8 cellular contexts compared by ENCODE assay signal in the genomic region with DNA sequence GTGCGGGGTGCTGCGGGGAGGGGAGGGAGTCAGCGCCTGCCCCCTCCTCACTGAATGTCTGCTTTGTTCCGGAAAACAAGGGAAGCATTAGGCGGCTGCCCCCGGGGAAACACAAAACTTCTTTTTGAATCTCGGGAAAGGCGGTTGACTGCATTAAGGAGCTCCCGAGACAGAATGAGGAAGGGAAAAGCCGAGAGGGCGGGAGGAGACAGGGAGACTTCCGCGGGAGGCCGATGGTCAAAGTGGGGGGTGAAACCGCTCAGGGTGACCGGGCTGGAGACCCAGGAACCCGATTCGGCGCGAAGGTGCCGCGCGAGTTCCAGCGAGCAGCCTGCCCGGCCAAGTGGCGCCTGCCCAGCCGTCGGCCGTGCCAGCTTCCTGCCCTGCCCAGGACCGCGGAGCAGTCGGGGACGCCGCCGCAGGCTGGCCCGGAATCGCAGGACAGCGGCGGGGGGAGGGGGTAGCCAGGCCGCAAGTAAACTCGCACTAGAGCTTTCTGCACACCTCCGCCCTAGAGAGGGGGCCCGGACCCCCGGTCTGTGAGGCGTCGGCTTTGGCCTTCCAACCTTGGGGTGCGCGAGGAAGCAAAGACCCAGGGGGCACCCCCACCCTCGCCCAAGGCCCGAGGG. TPM values are rescaled to one million over a fixed set of nuclear protein-coding genes. Genes with fewer than 3 reads are reported as not detected.
A peak's percentile ranks its signal among the peaks of the same experiment; 100 is the strongest.
DNase-seq lines count a peak whose midpoint lies in the region; ATAC-seq and TF ChIP-seq lines count a peak whose summit lies in the region.

No MANE protein-coding gene starts in this region.

- peaks cover 0 to 8% of the 10 kb centered on the region in 2 donors for H3K4me1 ChIP-seq in muscle layer of duodenum (ENCODE audit: control insufficient read depth in 1 of 2, insufficient read depth in 2 of 2, low read length in 2 of 2)
- no peaks in the 10 kb centered on the region for H3K4me1 ChIP-seq in aorta (ENCODE audit: control insufficient read depth in 1 of 2, insufficient read depth in 2 of 2, low read length in 2 of 2)

- CTCF ChIA-PET in activated naive CD4-positive, alpha-beta T cell treated with anti-CD3 and anti-CD28 coated beads, Interleukin-2, amount 10 ng/mL, durations not matched to agents 7 days and 5 days (lab: Charles Lee) = interaction anchor here (1.3 to 1.9 kb wide), 2 partner anchors 15 to 18 kb away, joined by 3 to 4 read pairs; no protein-coding TSS in a partner anchor
- CTCF ChIA-PET in RWPE1 (lab: Yijun Ruan, JAX) = interaction anchor here (0.6 to 1.5 kb wide), 2 partner anchors 13 to 170 kb away, joined by 3 read pairs; no protein-coding TSS in a partner anchor

- 0 to 5% methylated on average over 35 to 50 of the region's 50 CpGs for WGBS in aorta, 2 donors

- H3K36me3 ChIP-seq in muscle layer of duodenum (ENCODE audit: control insufficient read depth in 1 of 2, insufficient read depth in 2 of 2, low read length in 2 of 2) (no peaks in the 10 kb centered on the region), aorta (ENCODE audit: control insufficient read depth in 1 of 2, insufficient read depth in 2 of 2, low read length in 1 of 2) (no peaks in the 10 kb centered on the region)

- H3K27ac Mint-ChIP-seq in activated naive CD4-positive, alpha-beta T cell treated with anti-CD3 and anti-CD28 coated beads, Interleukin-2, amount 10 ng/mL, durations not matched to agents 7 days and 5 days = no peak overlapping the region

- no peaks in the 10 kb centered on the region for H3K9me3 Mint-ChIP-seq in activated naive CD4-positive, alpha-beta T cell treated with anti-CD3 and anti-CD28 coated beads, Interleukin-2, amount 10 ng/mL, durations not matched to agents 7 days and 5 days

- H3K4me3 Mint-ChIP-seq in activated naive CD4-positive, alpha-beta T cell treated with anti-CD3 and anti-CD28 coated beads, Interleukin-2, amount 10 ng/mL, durations not matched to agents 7 days and 5 days = peak overlapping the region; percentile 75

- no peaks in the 10 kb centered on the region for H3K36me3 Mint-ChIP-seq in activated naive CD4-positive, alpha-beta T cell treated with anti-CD3 and anti-CD28 coated beads, Interleukin-2, amount 10 ng/mL, durations not matched to agents 7 days and 5 days

- POLR2A ChIA-PET in RWPE1 (lab: Yijun Ruan, JAX; ENCODE audit: low non-redundant PET) = interaction anchor here (0.6 kb wide), 1 partner anchor 110 kb away, joined by 3 read pairs; no protein-coding TSS in a partner anchor

- intact Hi-C loops in aorta (cut with DNase I) = loop anchor here (5.0 to 10.0 kb wide), 5 partner anchors 46 to 426 kb away; no protein-coding TSS in a partner anchor

- no peaks in the 10 kb centered on the region for H3K27me3 ChIP-seq in muscle layer of duodenum (ENCODE audit: low read depth, low read length)
- no peaks in the 10 kb centered on the region for H3K27me3 ChIP-seq in aorta (ENCODE audit: control insufficient read depth in 1 of 2, insufficient read depth in 2 of 2, low read length in 1 of 2)

- peaks cover 25% of the 10 kb centered on the region for H3K4me1 Mint-ChIP-seq in activated naive CD4-positive, alpha-beta T cell treated with anti-CD3 and anti-CD28 coated beads, Interleukin-2, amount 10 ng/mL, durations not matched to agents 7 days and 5 days

- no peak for TF ChIP-seq CTCF in RWPE1 (conservative IDR thresholded peaks at IDR 0.05; ENCODE audit: low read depth)
- no peak for TF ChIP-seq CTCF in epithelial cell of esophagus (IDR thresholded peaks at IDR 0.05; ENCODE audit: insufficient read depth, low read depth, low read length, missing control alignments)

- H3K27ac ChIP-seq in RWPE1 (peak overlapping the region; percentile 86), muscle layer of duodenum (ENCODE audit: low read length) (no peak overlapping the region), aorta (ENCODE audit: low read depth in 1 of 2, low read length in 2 of 2) (peak overlapping the region in 1 of 2 donors; percentile 37)

- H3K9me3 ChIP-seq in muscle layer of duodenum (ENCODE audit: control insufficient read depth in 1 of 2, low read length in 2 of 2) (no peaks in the 10 kb centered on the region), aorta (ENCODE audit: control insufficient read depth, low read length) (no peaks in the 10 kb centered on the region)

- peak; percentile 34 for DNase-seq in activated naive CD4-positive, alpha-beta T cell treated with anti-CD3 and anti-CD28 coated beads, Interleukin-2, amount 10 ng/mL, durations not matched to agents 7 days and 5 days
- no peak for DNase-seq in activated naive CD4-positive, alpha-beta T cell (lab: John Stamatoyannopoulos, UW)
- no peak for DNase-seq in RWPE1 (ENCODE audit: low spot score)
- DNase-seq in epithelial cell of esophagus (ENCODE audit: low read depth) = no peak
- peak; percentile 78 to 88 for DNase-seq in aorta
- no peak for DNase-seq in NCI-H774 (lab: John Stamatoyannopoulos, UW)

- ATAC-seq in aorta (ENCODE audit: low FRiP score) (peak; percentile 66), GM21447 (IDR thresholded peaks at IDR 0.05; ENCODE audit: unreplicated experiment) (no peak)

- H3K4me3 ChIP-seq in epithelial cell of esophagus (ENCODE audit: low read length) (peak overlapping the region; percentile 25), muscle layer of duodenum (ENCODE audit: low read depth in 1 of 2, low read length in 2 of 2) (peak overlapping the region; percentile 26 to 61), aorta (ENCODE audit: low read length in 2 of 2) (peak overlapping the region in 1 of 2 donors; percentile 9)

- peaks cover 36% of the 10 kb centered on the region for H3K27me3 Mint-ChIP-seq in activated naive CD4-positive, alpha-beta T cell treated with anti-CD3 and anti-CD28 coated beads, Interleukin-2, amount 10 ng/mL, durations not matched to agents 7 days and 5 days

RNA-seq across cellular contexts. Expression of gene BCOR, which starts 55.1 kb away (rescaled TPM):
- 10 to 100 TPM; 22.6 to 46.7 TPM for total RNA-seq in aorta
- 10 to 100 TPM in 1 of 2 donors, 1 to 10 TPM in 1; 8.3 to 12.2 TPM for polyA plus RNA-seq in aorta

Comparison
In these comparisons a context has a peak if more than half of its experiments do, and no peak if none do; other contexts are left out.
1. DNase-seq: peak in activated naive CD4-positive, alpha-beta T cell treated with anti-CD3 and anti-CD28 coated beads, Interleukin-2, amount 10 ng/mL, durations not matched to agents 7 days and 5 days (single experiment) and aorta (2 of 2); none in activated naive CD4-positive, alpha-beta T cell (0 of 4), RWPE1 (single experiment), epithelial cell of esophagus (single experiment) and NCI-H774 (single experiment).